ENCODE assay signal across 21 cellular contexts in the genomic region with DNA sequence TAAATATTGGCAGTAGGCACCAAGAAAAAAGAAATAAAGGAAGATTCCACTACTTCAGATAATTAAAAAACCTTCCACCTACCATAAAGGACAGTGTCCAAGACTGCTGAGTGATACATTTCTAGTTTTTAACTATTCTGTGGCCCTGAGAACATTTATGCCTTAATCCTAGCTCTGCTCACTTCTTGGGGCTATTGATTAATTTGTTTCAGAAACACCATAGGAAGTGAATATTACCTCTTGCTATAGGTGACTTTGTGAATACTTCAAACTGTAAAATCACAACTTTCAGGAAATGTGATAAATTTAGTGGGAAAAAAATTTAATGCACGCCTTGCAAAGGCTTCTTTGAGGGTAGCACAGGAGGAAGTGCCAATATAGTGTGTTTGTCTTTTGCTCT.
"Had no signal": no experiment of that assay in that cellular context is flagged by ENCODE, and none has a peak within 500 bp of the region (broad histone marks: within the 10 kb centered on the region; RNA-seq: fewer than 3 reads in every experiment).

No MANE protein-coding gene starts in this region.

- ATAC-seq: left cardiac atrium; left lung; naive thymus-derived CD4-positive, alpha-beta T cell; psoas muscle; right cardiac atrium; stimulated activated naive B cell treated with anti-CD40 and anti-IgM and Interleukin-4, amounts not matched to agents 10 μg/mL and 1 μg/mL and 100 μg/mL, for 72 hours had no signal

- H3K27me3 ChIP-seq: dorsolateral prefrontal cortex, left lung, ovary, sigmoid colon, tibial nerve, upper lobe of left lung had no signal

- DNase-seq: dorsolateral prefrontal cortex; effector CD4-positive, alpha-beta T cell; head of caudate nucleus; kidney; left cardiac atrium; left lung; mesendoderm; midbrain; naive thymus-derived CD4-positive, alpha-beta T cell; occipital lobe; ovary; posterior cingulate gyrus; psoas muscle; right cardiac atrium; sigmoid colon; stimulated activated CD4-positive, alpha-beta T cell treated with anti-CD3 and anti-CD28 coated beads, Interleukin-4, amount 100 ng/mL, for 4 hours; stimulated activated naive B cell treated with anti-CD40 and anti-IgM and Interleukin-4, amounts not matched to agents 10 μg/mL and 1 μg/mL and 100 μg/mL, for 72 hours; upper lobe of left lung had no signal

- H3K4me3 ChIP-seq: dorsolateral prefrontal cortex, left lung, ovary, psoas muscle, sigmoid colon, thoracic aorta, tibial nerve, upper lobe of left lung had no signal

- H3K27ac Mint-ChIP-seq: stimulated activated naive B cell treated with anti-CD40 and anti-IgM and Interleukin-4, amounts not matched to agents 10 μg/mL and 1 μg/mL and 100 μg/mL, for 72 hours had no signal

- H3K4me1 ChIP-seq: psoas muscle had no signal

- H3K9me3 ChIP-seq: left lung, ovary, psoas muscle, sigmoid colon, thoracic aorta, tibial nerve, upper lobe of left lung had no signal

- H3K36me3 ChIP-seq: ovary had no signal

- H3K4me3 Mint-ChIP-seq: naive thymus-derived CD4-positive, alpha-beta T cell; stimulated activated naive B cell treated with anti-CD40 and anti-IgM and Interleukin-4, amounts not matched to agents 10 μg/mL and 1 μg/mL and 100 μg/mL, for 72 hours; stimulated activated naive CD8-positive, alpha-beta T cell treated with anti-CD3 and anti-CD28 coated beads, Interleukin-15, Interleukin-2, amounts not matched to agents 100 ng/mL and 50 ng/mL, for 24 hours had no signal

- H3K9me3 Mint-ChIP-seq: naive thymus-derived CD4-positive, alpha-beta T cell; stimulated activated naive B cell treated with anti-CD40 and anti-IgM and Interleukin-4, amounts not matched to agents 10 μg/mL and 1 μg/mL and 100 μg/mL, for 72 hours; stimulated activated naive CD8-positive, alpha-beta T cell treated with anti-CD3 and anti-CD28 coated beads, Interleukin-15, Interleukin-2, amounts not matched to agents 100 ng/mL and 50 ng/mL, for 24 hours had no signal

- H3K27ac ChIP-seq: dorsolateral prefrontal cortex, left lung, ovary, psoas muscle, sigmoid colon, thoracic aorta, tibial nerve, upper lobe of left lung had no signal

- H3K27me3 Mint-ChIP-seq: naive thymus-derived CD4-positive, alpha-beta T cell; stimulated activated naive B cell treated with anti-CD40 and anti-IgM and Interleukin-4, amounts not matched to agents 10 μg/mL and 1 μg/mL and 100 μg/mL, for 72 hours; stimulated activated naive CD8-positive, alpha-beta T cell treated with anti-CD3 and anti-CD28 coated beads, Interleukin-15, Interleukin-2, amounts not matched to agents 100 ng/mL and 50 ng/mL, for 24 hours had no signal
